In the genomic region with DNA sequence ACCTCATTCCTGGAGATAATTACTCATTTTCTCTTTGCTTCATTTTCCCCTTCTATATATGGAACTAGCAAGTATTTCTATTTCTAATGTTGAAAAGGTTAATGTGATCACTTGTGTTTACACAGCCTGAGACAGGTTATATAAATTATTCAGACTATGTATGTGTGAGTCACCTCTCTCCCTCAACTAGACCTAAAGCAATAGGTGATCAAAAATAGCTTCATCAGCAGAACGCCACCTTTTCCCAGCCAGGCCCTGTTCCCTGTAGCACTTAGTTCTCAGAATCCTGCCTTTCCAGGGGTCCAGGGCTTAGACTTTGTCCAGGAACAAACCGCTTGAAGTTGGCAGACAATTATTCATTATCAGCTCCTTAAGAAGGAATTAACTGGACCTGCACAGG, we compare ENCODE assay signal across 32 cellular contexts.
DNase-seq lines count a peak whose midpoint lies in the region; ATAC-seq, FAIRE-seq and TF ChIP-seq lines count a peak whose summit lies in the region.
"Had no signal": no experiment of that assay in that cellular context is flagged by ENCODE, and none has a peak within 500 bp of the region (broad histone marks: within the 10 kb centered on the region; RNA-seq: fewer than 3 reads in every experiment).

No MANE protein-coding gene starts in this region.

- H3K27me3 ChIP-seq in bronchial epithelial cell (ENCODE audit: control insufficient read depth, insufficient read depth, low read length), result peaks cover 3% of the 10 kb centered on the region
- H3K27me3 ChIP-seq: MG63, neural progenitor cell, suprapubic skin had no signal

- no peak for TF ChIP-seq CTCF in bronchial epithelial cell (IDR thresholded peaks at IDR 0.05; ENCODE audit: insufficient read depth, low read length, severe bottlenecking)

- ATAC-seq in activated CD4-positive, CD25-positive, alpha-beta regulatory T cell treated with anti-CD3 and anti-CD28 coated beads, Interleukin-2, amount 50 U/mL, for 24 hours, result peak; percentile 53 to 65
- no peak for ATAC-seq in GM18909 (IDR thresholded peaks at IDR 0.05; ENCODE audit: poor library complexity, unreplicated experiment)
- ATAC-seq: activated CD8-positive, alpha-beta T cell treated with anti-CD3 and anti-CD28 coated beads for 36 hours; CD8-positive, alpha-beta T cell; psoas muscle; WTC11 had no signal

- FAIRE-seq in bronchial epithelial cell (lab: Jason Lieb, UNC), result no peak
- FAIRE-seq: endothelial cell of umbilical vein had no signal

- DNase-seq in activated CD4-positive, CD25-positive, alpha-beta regulatory T cell (lab: John Stamatoyannopoulos, UW), result no peak
- DNase-seq in HT-29 (ENCODE audit: low spot score) (peak; percentile 27), bronchial epithelial cell (ENCODE audit: low read depth) (peak; percentile 77), left kidney (ENCODE audit: low read depth, low spot score) (peak; percentile 22), middle frontal gyrus (ENCODE audit: extremely low spot score, low spot score) (no peak), OCI-M1 (lab: John Stamatoyannopoulos, UW) (no peak)
- DNase-seq: 8988T; activated CD8-positive, alpha-beta T cell treated with anti-CD3 and anti-CD28 coated beads for 36 hours; activated naive CD4-positive, alpha-beta T cell treated with anti-CD3 and anti-CD28 coated beads, Interleukin-2, amount 50 U/mL, for 16 hours; AML-193; CD8-positive, alpha-beta T cell; DMS 273 treated with DMSO at 0.1 percent for 48 hours; dorsolateral prefrontal cortex; foreskin fibroblast; hippocampal formation; immature natural killer cell; MG63; NCI-H1417; NCI-H2081 treated with DMSO at 0.1 percent for 48 hours; NCI-H446; psoas muscle; SIG-M5; stimulated activated CD4-positive, alpha-beta T cell treated with anti-CD3 and anti-CD28 coated beads, Interleukin-1b, Interleukin-23, amount 100 ng/mL, for 48 hours; SW 1271; T1000 had no signal

- no peaks in the 10 kb centered on the region for H3K36me3 ChIP-seq in bronchial epithelial cell (ENCODE audit: control insufficient read depth, insufficient read depth, low read length)
- H3K36me3 ChIP-seq: MG63, neural progenitor cell, suprapubic skin had no signal

- no peak overlapping the region for H3K4me3 ChIP-seq in bronchial epithelial cell (ENCODE audit: low read depth, low read length)
- H3K4me3 ChIP-seq: dorsolateral prefrontal cortex, MG63, neural progenitor cell, psoas muscle, skin epidermis, suprapubic skin had no signal

Comparison
In these comparisons a context has a peak if more than half of its experiments do, and no peak if none do; other contexts are left out.
1. DNase-seq: peak in HT-29 (single experiment), bronchial epithelial cell (single experiment) and left kidney (single experiment); none in activated CD4-positive, CD25-positive, alpha-beta regulatory T cell (0 of 4), middle frontal gyrus (single experiment) and OCI-M1 (single experiment).